In genomic region chr2:149058936-149059335, GRCh38 we compare ENCODE assay signal across 22 cellular contexts. TPM values are rescaled to one million over a fixed set of nuclear protein-coding genes. Genes with fewer than 3 reads are reported as not detected.
"Had no signal": no experiment of that assay in that cellular context is flagged by ENCODE, and none has a peak within 500 bp of the region (broad histone marks: within the 10 kb centered on the region; RNA-seq: fewer than 3 reads in every experiment).

No MANE protein-coding gene starts in this region.

- DNase-seq: activated gamma-delta T cell treated with Interleukin-2 at 50 U/mL for 16 hours; activated T-cell treated with anti-CD3 and anti-CD28 coated beads, Interleukin-2, amount 50 U/mL, for 1 hour; aorta; central memory CD4-positive, alpha-beta T cell; dermis blood vessel endothelial cell; effector CD8-positive, alpha-beta T cell; esophagus squamous epithelium; heart left ventricle; left lung; naive thymus-derived CD8-positive, alpha-beta T cell; ovary; stimulated activated CD4-positive, alpha-beta T cell treated with anti-CD3 and anti-CD28 coated beads, Interleukin-4, amount 100 ng/mL, for 4 hours; stimulated activated naive CD8-positive, alpha-beta T cell treated with anti-CD3 and anti-CD28 coated beads, Interleukin-15, Interleukin-2, amounts not matched to agents 100 U/mL and 50 U/mL, for 24 hours; substantia nigra; T-helper 9 cell; thyroid gland had no signal

- H3K9me3 Mint-ChIP-seq: activated naive CD4-positive, alpha-beta T cell treated with anti-CD3 and anti-CD28 coated beads, Interleukin-2, amount 50 U/mL, for 24 hours; brain; naive thymus-derived CD8-positive, alpha-beta T cell; WTC11 had no signal

- H3K9me3 ChIP-seq: esophagus squamous epithelium, heart left ventricle, left lung, ovary, prostate gland, thyroid gland had no signal

- H3K4me1 ChIP-seq: heart left ventricle, left lung, prostate gland, thyroid gland had no signal

- H3K27ac ChIP-seq: esophagus squamous epithelium, heart left ventricle, left lung, ovary, prostate gland, thyroid gland had no signal

- H3K4me3 Mint-ChIP-seq: activated naive CD4-positive, alpha-beta T cell treated with anti-CD3 and anti-CD28 coated beads, Interleukin-2, amount 50 U/mL, for 24 hours; brain; naive thymus-derived CD8-positive, alpha-beta T cell; WTC11 had no signal

- H3K27me3 ChIP-seq: esophagus squamous epithelium, left lung, ovary, thyroid gland had no signal

- H3K36me3 ChIP-seq: esophagus squamous epithelium, heart left ventricle, left lung, ovary, prostate gland, thyroid gland had no signal

- H3K4me1 Mint-ChIP-seq: activated naive CD4-positive, alpha-beta T cell treated with anti-CD3 and anti-CD28 coated beads, Interleukin-2, amount 50 U/mL, for 24 hours; naive thymus-derived CD8-positive, alpha-beta T cell had no signal

- H3K4me3 ChIP-seq: esophagus squamous epithelium, heart left ventricle, left lung, lung, ovary, prostate gland, thyroid gland had no signal

- H3K27ac Mint-ChIP-seq: activated naive CD4-positive, alpha-beta T cell treated with anti-CD3 and anti-CD28 coated beads, Interleukin-2, amount 50 U/mL, for 24 hours; brain; naive thymus-derived CD8-positive, alpha-beta T cell; WTC11 had no signal

- H3K36me3 Mint-ChIP-seq: activated naive CD4-positive, alpha-beta T cell treated with anti-CD3 and anti-CD28 coated beads, Interleukin-2, amount 50 U/mL, for 24 hours; brain; naive thymus-derived CD8-positive, alpha-beta T cell; WTC11 had no signal

- ATAC-seq: heart left ventricle; left lung; naive thymus-derived CD8-positive, alpha-beta T cell; stimulated activated naive CD8-positive, alpha-beta T cell treated with anti-CD3 and anti-CD28 coated beads, Interleukin-15, Interleukin-2, amounts not matched to agents 100 U/mL and 50 U/mL, for 24 hours; WTC11 had no signal

RNA-seq across cellular contexts. Expression of gene LYPD6B, which starts 20.4 kb away (rescaled TPM):
- total RNA-seq: aorta; dermis blood vessel endothelial cell; heart left ventricle; naive thymus-derived CD8-positive, alpha-beta T cell; T-helper 1 cell treated with Interleukin-12 subunit alpha and Interleukin-12 subunit beta and Interleukin-4 antibody, amounts not matched to agents 30 ng/mL and 1 ng/mL, for 36 hours had no signal
